Comparison of ENCODE assay signal across 10 cellular contexts in genomic region chr5:78594946-78595921, GRCh38. TPM values are rescaled to one million over a fixed set of nuclear protein-coding genes. Genes with fewer than 3 reads are reported as not detected.
DNase-seq lines count a peak whose midpoint lies in the region; ATAC-seq and TF ChIP-seq lines count a peak whose summit lies in the region.
"Had no signal": no experiment of that assay in that cellular context is flagged by ENCODE, and none has a peak within 500 bp of the region (broad histone marks: within the 10 kb centered on the region; RNA-seq: fewer than 3 reads in every experiment).

No MANE protein-coding gene starts in this region.

- H3K9me3 ChIP-seq in body of pancreas (no peaks in the 10 kb centered on the region), tibial artery (no peaks in the 10 kb centered on the region)

- intact Hi-C loops in body of pancreas (cut with DNase I): no loop called here
- intact Hi-C loops in tibial artery (cut with DNase I; ENCODE audit: low total_unique reads): no loop called here

- ATAC-seq in body of pancreas: peak; percentile 96
- ATAC-seq in HG03135 (IDR thresholded peaks at IDR 0.05; ENCODE audit: unreplicated experiment): no peak
- ATAC-seq in GM21381 (IDR thresholded peaks at IDR 0.05; ENCODE audit: unreplicated experiment): no peak
- ATAC-seq in GM21723 (IDR thresholded peaks at IDR 0.05; ENCODE audit: unreplicated experiment): no peak

- no peaks in the 10 kb centered on the region for H3K36me3 ChIP-seq in body of pancreas (replicated peaks in 1 of 2; ENCODE audit: insufficient read depth in 1 of 2, low read depth in 2 of 2)
- H3K36me3 ChIP-seq in tibial artery: no peaks in the 10 kb centered on the region

- peak; percentile 96 for DNase-seq in HT1080 (ENCODE audit: low read depth)
- peak; percentile 62 to 81 (median 70) for DNase-seq in body of pancreas
- DNase-seq in kidney tubule cell (ENCODE audit: low spot score): peak; percentile 98
- peak in 1 of 2 donors; percentile 49 for DNase-seq in tibial artery
- DNase-seq in NCI-H2081 (lab: John Stamatoyannopoulos, UW): no peak
- DNase-seq: cerebellar nuclear complex, SHP77 had no signal

- TF ChIP-seq CTCF in body of pancreas (IDR thresholded peaks at IDR 0.05) (peak in 1 of 7 experiments; percentile 10), tibial artery (IDR thresholded peaks at IDR 0.05) (peak in 1 of 2 experiments; percentile 41)

- 25 to 34% methylated on average over 9 of the region's 9 CpGs for WGBS in body of pancreas, 2 donors

- H3K27me3 ChIP-seq in body of pancreas (no peaks in the 10 kb centered on the region), tibial artery (no peaks in the 10 kb centered on the region)

- H3K4me1 ChIP-seq in body of pancreas (peaks cover 51% of the 10 kb centered on the region), tibial artery (peaks cover 0 to 79% (median 41%) of the 10 kb centered on the region in 4 donors)

- H3K4me3 ChIP-seq in body of pancreas (no peak overlapping the region), tibial artery (no peak overlapping the region)

- peak overlapping the region; percentile 56 to 88 (median 80) for H3K27ac ChIP-seq in body of pancreas
- H3K27ac ChIP-seq in tibial artery: peak overlapping the region; percentile 66 to 68

- peak in 2 of 3 donors; percentile 15 to 39 for TF ChIP-seq POLR2A in body of pancreas (IDR thresholded peaks at IDR 0.05)

RNA-seq across cellular contexts. Expression of gene LHFPL2, which starts 53.3 kb away (rescaled TPM):
- total RNA-seq in HT1080 (2014; rRNA removed; shearing (Covaris generic)): 18.8 and 25.9 TPM in 2 replicates
- polyA plus RNA-seq in HT1080 (2015; cell fraction: cytosol; rRNA removed): 20.3 and 24.0 TPM in 2 replicates
- 16.6 and 21.6 TPM in 2 replicates for polyA plus RNA-seq in HT1080 (2015; cell fraction: nucleus; rRNA removed)
- total RNA-seq in body of pancreas: 10 to 100 TPM; 15.5 to 18.7 TPM

Comparison
In these comparisons a context has a peak if more than half of its experiments do, and no peak if none do; other contexts are left out.
1. DNase-seq: peak in HT1080 (single experiment), body of pancreas (4 of 4) and kidney tubule cell (single experiment); none in NCI-H2081 (0 of 2).